Comparison of ENCODE assay signal across 8 cellular contexts in the genomic region with DNA sequence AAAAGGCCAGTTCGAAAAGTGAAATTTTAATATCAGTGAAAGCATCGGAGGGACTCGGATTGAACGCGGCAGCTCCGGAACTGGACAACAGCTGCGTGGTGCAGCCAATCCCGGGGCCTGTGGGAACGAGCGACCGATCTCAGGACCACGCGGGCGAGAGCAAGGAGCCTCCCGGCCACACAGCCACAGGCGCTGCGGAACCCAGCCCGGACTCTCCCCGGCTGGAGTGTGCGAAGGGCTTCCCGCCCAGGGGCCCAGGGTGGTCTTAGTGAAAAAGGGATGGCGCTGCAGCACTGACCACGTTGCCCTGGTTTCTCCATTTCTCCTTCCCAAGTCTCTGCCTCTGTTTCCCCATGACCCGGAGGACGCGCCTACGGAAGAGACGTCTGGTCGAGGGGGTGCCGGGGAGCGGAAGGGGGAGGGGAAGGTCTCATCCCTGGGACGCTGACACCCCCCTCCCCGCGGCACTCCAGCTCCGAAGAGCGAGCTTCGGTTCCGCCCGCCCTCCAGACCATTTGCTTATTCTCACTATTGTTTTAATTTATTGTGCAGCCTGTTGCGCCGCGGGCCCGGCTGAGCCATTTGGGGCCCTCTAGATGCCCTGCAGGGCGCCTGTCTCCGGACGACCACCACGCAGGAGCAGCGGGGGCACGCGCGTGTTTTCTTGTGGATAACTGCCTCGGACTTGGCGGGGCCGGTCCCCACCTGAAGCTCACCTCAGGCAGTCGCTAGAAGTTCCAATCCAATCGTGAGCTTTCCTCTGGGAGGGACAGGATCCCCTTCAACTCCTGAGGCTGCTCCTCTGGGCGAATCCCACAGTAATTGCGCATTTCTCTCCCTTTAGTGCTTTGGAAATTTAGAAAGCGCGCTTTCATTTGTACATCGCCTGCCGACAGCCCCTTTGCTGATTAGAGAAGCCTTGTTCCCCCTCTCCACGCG.
DNase-seq lines count a peak whose midpoint lies in the region; ATAC-seq lines count a peak whose summit lies in the region.

No MANE protein-coding gene starts in this region.

- H3K27ac ChIP-seq in ACC112 (ENCODE audit: low read depth, low read length) = no peak overlapping the region
- H3K27ac ChIP-seq in ectodermal cell (ENCODE audit: insufficient read depth, low read depth, low read length, poor library complexity, severe bottlenecking) = no peak overlapping the region
- no peak overlapping the region for H3K27ac ChIP-seq in substantia nigra (ENCODE audit: low read depth, low read length, poor library complexity, severe bottlenecking)

- H2AFZ ChIP-seq in ACC112 (ENCODE audit: low read length, unreplicated experiment) = peak overlapping the region; percentile 26

- no peaks in the 10 kb centered on the region for H3K79me2 ChIP-seq in ACC112 (ENCODE audit: control insufficient read depth, insufficient read depth, low read length, unreplicated experiment)

- WGBS in ectodermal cell, 2 experiments = 0% methylated on average over 64 of the region's 64 CpGs

- H3K36me3 ChIP-seq in ACC112 (ENCODE audit: insufficient read depth, low read length) (no peaks in the 10 kb centered on the region), MG63 (no peaks in the 10 kb centered on the region), ectodermal cell (ENCODE audit: control insufficient read depth, insufficient read depth, low read length) (no peaks in the 10 kb centered on the region)

- H3K4me3 ChIP-seq in ACC112 (ENCODE audit: low read depth, low read length) = peak overlapping the region; percentile 70
- peak overlapping the region; percentile 44; the same call in 1 of the 2 replicates for H3K4me3 ChIP-seq in MG63
- peak overlapping the region; percentile 23 for H3K4me3 ChIP-seq in ectodermal cell (ENCODE audit: insufficient read depth, low read depth, low read length)

- H3K4me3 Mint-ChIP-seq in natural killer cell treated with Interleukin-12 subunit alpha and Interleukin-12 subunit beta and Interleukin-15 and Interleukin-18, amount 100 ng/mL, for 72 hours = peak overlapping the region; percentile 47

- H3K27me3 ChIP-seq in ACC112 (ENCODE audit: insufficient read depth, low read length) (peaks cover 71% of the 10 kb centered on the region), MG63 (no peaks in the 10 kb centered on the region), ectodermal cell (ENCODE audit: control insufficient read depth, insufficient read depth, low read length, poor library complexity, severe bottlenecking) (peaks cover 77% of the 10 kb centered on the region)

- H3K9me3 ChIP-seq in MG63 (no peaks in the 10 kb centered on the region), ectodermal cell (ENCODE audit: control insufficient read depth, low read length) (no peaks in the 10 kb centered on the region)

- H3K4me1 ChIP-seq in ACC112 (ENCODE audit: control insufficient read depth, insufficient read depth, low read length, unreplicated experiment) (peaks cover 4% of the 10 kb centered on the region), ectodermal cell (ENCODE audit: control insufficient read depth, insufficient read depth, low read length) (peaks cover 48% of the 10 kb centered on the region)

- peaks cover 8% of the 10 kb centered on the region for H3K36me3 Mint-ChIP-seq in natural killer cell treated with Interleukin-12 subunit alpha and Interleukin-12 subunit beta and Interleukin-15 and Interleukin-18, amount 100 ng/mL, for 72 hours

- H3K27me3 Mint-ChIP-seq in natural killer cell treated with Interleukin-12 subunit alpha and Interleukin-12 subunit beta and Interleukin-15 and Interleukin-18, amount 100 ng/mL, for 72 hours = peaks cover 50 to 76% of the 10 kb centered on the region in 2 donors

- no peaks in the 10 kb centered on the region for H3K9me3 Mint-ChIP-seq in natural killer cell treated with Interleukin-12 subunit alpha and Interleukin-12 subunit beta and Interleukin-15 and Interleukin-18, amount 100 ng/mL, for 72 hours

- peaks cover 22 to 25% of the 10 kb centered on the region in 2 donors for H3K4me1 Mint-ChIP-seq in natural killer cell treated with Interleukin-12 subunit alpha and Interleukin-12 subunit beta and Interleukin-15 and Interleukin-18, amount 100 ng/mL, for 72 hours (ENCODE audit: low read depth in 2 of 2)

- no peak for ATAC-seq in natural killer cell treated with Interleukin-12 subunit alpha and Interleukin-12 subunit beta and Interleukin-15 and Interleukin-18, amount 100 ng/mL, for 72 hours

- no peak overlapping the region for H3K27ac Mint-ChIP-seq in natural killer cell treated with Interleukin-12 subunit alpha and Interleukin-12 subunit beta and Interleukin-15 and Interleukin-18, amount 100 ng/mL, for 72 hours

- DNase-seq in MG63 (no peak), substantia nigra (lab: John Stamatoyannopoulos, UW) (no peak), AML-193 (lab: John Stamatoyannopoulos, UW) (no peak), NCI-H2196 (lab: John Stamatoyannopoulos, UW; ENCODE audit: unreplicated experiment) (no peak)
- no peak for DNase-seq in natural killer cell treated with Interleukin-12 subunit alpha and Interleukin-12 subunit beta and Interleukin-15 and Interleukin-18, amount 100 ng/mL, for 72 hours (ENCODE audit: low spot score)
- no peak for DNase-seq in stimulated activated CD4-positive, alpha-beta T cell treated with anti-CD3 and anti-CD28 coated beads, Interleukin-2, amount 100 ng/mL, for 48 hours
